18 cellular contexts compared by ENCODE assay signal in genomic region chr6:38113810-38114577, GRCh38.
DNase-seq lines count a peak whose midpoint lies in the region; ATAC-seq and TF ChIP-seq lines count a peak whose summit lies in the region.
"Had no signal": no experiment of that assay in that cellular context is flagged by ENCODE, and none has a peak within 500 bp of the region (broad histone marks: within the 10 kb centered on the region; RNA-seq: fewer than 3 reads in every experiment).

No MANE protein-coding gene starts in this region.

- H3K36me3 ChIP-seq in psoas muscle (ENCODE audit: insufficient read depth in 1 of 2, low read depth in 1 of 2), result peaks cover 0 to 23% of the 10 kb centered on the region in 2 donors

- peaks cover 11% of the 10 kb centered on the region for H3K4me1 ChIP-seq in psoas muscle

- H3K27ac ChIP-seq in psoas muscle, result no peak overlapping the region
- H3K27ac ChIP-seq: body of pancreas, esophagus squamous epithelium, heart left ventricle had no signal

- H3K4me3 Mint-ChIP-seq in T-cell, result no peak overlapping the region
- H3K4me3 Mint-ChIP-seq: CD14-positive monocyte; neural crest cell; stimulated activated naive CD8-positive, alpha-beta T cell treated with anti-CD3 and anti-CD28 coated beads, Interleukin-15, amount 100 ng/mL, for 72 hours; T-helper 1 cell treated with Interleukin-12 subunit alpha and Interleukin-12 subunit beta and Interleukin-4 antibody, amounts not matched to agents 30 μg/mL and 1 μg/mL, for 36 hours had no signal

- POLR2A ChIA-PET in T-cell (lab: Charles Lee), result no interaction called here

- peak overlapping the region; percentile 16 to 23 for H3K27ac Mint-ChIP-seq in T-cell
- H3K27ac Mint-ChIP-seq: stimulated activated naive CD8-positive, alpha-beta T cell treated with anti-CD3 and anti-CD28 coated beads, Interleukin-15, amount 100 ng/mL, for 72 hours; T-helper 1 cell treated with Interleukin-12 subunit alpha and Interleukin-12 subunit beta and Interleukin-4 antibody, amounts not matched to agents 30 μg/mL and 1 μg/mL, for 36 hours had no signal

- no peak for TF ChIP-seq CTCF in psoas muscle (IDR thresholded peaks at IDR 0.05)

- 93 to 97% (median 95%) methylated on average over 4 of the region's 4 CpGs for WGBS in psoas muscle, 3 donors

- no peaks in the 10 kb centered on the region for H3K27me3 Mint-ChIP-seq in T-cell
- H3K27me3 Mint-ChIP-seq: stimulated activated naive CD8-positive, alpha-beta T cell treated with anti-CD3 and anti-CD28 coated beads, Interleukin-15, amount 100 ng/mL, for 72 hours had no signal

- no peaks in the 10 kb centered on the region for H3K9me3 Mint-ChIP-seq in T-cell
- H3K9me3 Mint-ChIP-seq: neural crest cell; stimulated activated naive CD8-positive, alpha-beta T cell treated with anti-CD3 and anti-CD28 coated beads, Interleukin-15, amount 100 ng/mL, for 72 hours; T-helper 1 cell treated with Interleukin-12 subunit alpha and Interleukin-12 subunit beta and Interleukin-4 antibody, amounts not matched to agents 30 μg/mL and 1 μg/mL, for 36 hours had no signal

- no peaks in the 10 kb centered on the region for H3K27me3 ChIP-seq in psoas muscle (ENCODE audit: insufficient read depth in 3 of 3, low read length in 2 of 3)
- H3K27me3 ChIP-seq: body of pancreas, esophagus squamous epithelium, heart left ventricle had no signal

- no peaks in the 10 kb centered on the region for H3K9me3 ChIP-seq in psoas muscle
- H3K9me3 ChIP-seq: body of pancreas, esophagus squamous epithelium, heart left ventricle had no signal

- peaks cover 15 to 37% (median 22%) of the 10 kb centered on the region in 3 donors for H3K4me1 Mint-ChIP-seq in T-cell
- H3K4me1 Mint-ChIP-seq: CD14-positive monocyte had no signal

- ATAC-seq in T-cell (replicated peaks in 1 of 4) (no peak), psoas muscle (peak; percentile 47 to 68 (median 62)), HG02884 (IDR thresholded peaks at IDR 0.05; ENCODE audit: unreplicated experiment) (no peak)
- no peak for ATAC-seq in activated CD4-positive, CD25-positive, alpha-beta regulatory T cell treated with anti-CD3 and anti-CD28 coated beads, Interleukin-2, amount 50 U/mL, for 24 hours
- ATAC-seq: body of pancreas; stimulated activated naive CD8-positive, alpha-beta T cell treated with anti-CD3 and anti-CD28 coated beads, Interleukin-15, amount 100 ng/mL, for 72 hours had no signal

- no peak overlapping the region for H3K4me3 ChIP-seq in psoas muscle
- H3K4me3 ChIP-seq: body of pancreas, esophagus squamous epithelium, heart left ventricle had no signal

- DNase-seq in NCI-H82 (lab: John Stamatoyannopoulos, UW) (peak; percentile 45), NCI-H82 treated with DMSO at 0.1 percent for 48 hours (lab: John Stamatoyannopoulos, UW; ENCODE audit: unreplicated experiment) (no peak), NCI-H146 (lab: John Stamatoyannopoulos, UW) (peak; percentile 93), T-cell (no peak), psoas muscle (no peak)
- no peak for DNase-seq in activated CD8-positive, alpha-beta memory T cell treated with anti-CD3 and anti-CD28 coated beads for 24 hours
- DNase-seq: activated naive CD4-positive, alpha-beta T cell; body of pancreas; esophagus squamous epithelium; heart left ventricle; mesenchymal stem cell; NK-92 treated with Interleukin-12 subunit alpha and Interleukin-12 subunit beta, amount 100 ng/mL, for 24 hours; stimulated activated naive CD8-positive, alpha-beta T cell treated with anti-CD3 and anti-CD28 coated beads, Interleukin-15, amount 100 ng/mL, for 72 hours had no signal

- peaks cover 15% of the 10 kb centered on the region for H3K36me3 Mint-ChIP-seq in T-cell

- intact Hi-C loops in psoas muscle (cut with DNase I), result no loop called here

- CTCF ChIA-PET in T-cell (lab: Charles Lee), result interaction anchor here (0.6 kb wide), 2 partner anchors 51 to 944 kb away, joined by 4 to 8 read pairs; no protein-coding TSS in a partner anchor

Comparison
In these comparisons a context has a peak if more than half of its experiments do, and no peak if none do; other contexts are left out.
1. DNase-seq: peak in NCI-H82 (single experiment) and NCI-H146 (single experiment); none in NCI-H82 treated with DMSO at 0.1 percent for 48 hours (single experiment), T-cell (0 of 34), psoas muscle (0 of 2) and activated CD8-positive, alpha-beta memory T cell treated with anti-CD3 and anti-CD28 coated beads for 24 hours (single experiment).
2. ATAC-seq: peak in psoas muscle (4 of 4); none in T-cell (0 of 4), activated CD4-positive, CD25-positive, alpha-beta regulatory T cell treated with anti-CD3 and anti-CD28 coated beads, Interleukin-2, amount 50 U/mL, for 24 hours (0 of 2) and HG02884 (single experiment).